ENCODE assay signal across 23 cellular contexts in genomic region chr1:21872445-21873079, GRCh38.
DNase-seq lines count a peak whose midpoint lies in the region; ATAC-seq and TF ChIP-seq lines count a peak whose summit lies in the region.
"Had no signal": no experiment of that assay in that cellular context is flagged by ENCODE, and none has a peak within 500 bp of the region (broad histone marks: within the 10 kb centered on the region; RNA-seq: fewer than 3 reads in every experiment).

No MANE protein-coding gene starts in this region.

- DNase-seq in NCI-H1092 treated with DMSO at 0.1 percent for 48 hours (lab: John Stamatoyannopoulos, UW) (peak; percentile 12), NCI-H1092 (lab: John Stamatoyannopoulos, UW) (no peak), COR-L47 (lab: John Stamatoyannopoulos, UW) (peak; percentile 49), ascending aorta (ENCODE audit: low spot score in 2 of 2) (no peak), occipital lobe (lab: John Stamatoyannopoulos, UW) (no peak), left lobe of liver (ENCODE audit: low spot score) (no peak)
- DNase-seq in activated effector memory CD4-positive, alpha-beta T cell treated with anti-CD3 and anti-CD28 coated beads, Interleukin-2, amount 50 U/mL, for 16 hours: no peak
- DNase-seq: activated CD4-positive, alpha-beta T cell treated with anti-CD3 and anti-CD28 coated beads, Interleukin-2, amount 10 ng/mL, durations not matched to agents 7 days and 5 days; activated CD8-positive, alpha-beta memory T cell treated with anti-CD3 and anti-CD28 coated beads, Interleukin-2, amount 10 ng/mL, durations not matched to agents 7 days and 5 days; aorta; caudate nucleus; dermis blood vessel endothelial cell; H9; kidney glomerular epithelial cell; NCI-H2081; NCI-H526; substantia nigra had no signal

- no peaks in the 10 kb centered on the region for H3K9me3 ChIP-seq in ascending aorta
- H3K9me3 ChIP-seq: A549, psoas muscle had no signal

- H3K4me3 ChIP-seq in ascending aorta (no peak overlapping the region), rectal smooth muscle tissue (ENCODE audit: low read length) (no peak overlapping the region)
- H3K4me3 ChIP-seq: A549, psoas muscle, skin epidermis had no signal

- H3K27ac ChIP-seq in ascending aorta: peak overlapping the region; percentile 52 to 66
- peak overlapping the region; percentile 16 for H3K27ac ChIP-seq in rectal smooth muscle tissue (ENCODE audit: low read depth, low read length)
- H3K27ac ChIP-seq: A549, psoas muscle, VCaP had no signal

- H3K36me3 ChIP-seq in ascending aorta (peaks cover 79 to 93% of the 10 kb centered on the region in 2 donors), rectal smooth muscle tissue (ENCODE audit: control insufficient read depth, insufficient read depth, low read length) (peaks cover 45% of the 10 kb centered on the region)

- ATAC-seq in left lobe of liver: no peak
- ATAC-seq: A549; activated CD8-positive, alpha-beta memory T cell treated with anti-CD3 and anti-CD28 coated beads, Interleukin-2, amount 10 ng/mL, durations not matched to agents 7 days and 5 days; SK-N-SH treated with all-trans-retinoic acid at 6 μM for 48 hours had no signal

- H3K27me3 ChIP-seq in ascending aorta (no peaks in the 10 kb centered on the region), rectal smooth muscle tissue (ENCODE audit: control insufficient read depth, insufficient read depth, low read length) (no peaks in the 10 kb centered on the region)

- intact Hi-C loops in ascending aorta (cut with DNase I): no loop called here

- H3K4me1 ChIP-seq in ascending aorta (peaks cover 17% of the 10 kb centered on the region in 2 donors), rectal smooth muscle tissue (ENCODE audit: control insufficient read depth, insufficient read depth, low read length) (peaks cover 7% of the 10 kb centered on the region)

- H3K9ac ChIP-seq in rectal smooth muscle tissue (ENCODE audit: low read length): no peak overlapping the region

- TF ChIP-seq CTCF in ascending aorta (IDR thresholded peaks at IDR 0.05): peak in 2 of 3 experiments; percentile 12 to 21

Comparison
In these comparisons a context has a peak if more than half of its experiments do, and no peak if none do; other contexts are left out.
1. DNase-seq: peak in NCI-H1092 treated with DMSO at 0.1 percent for 48 hours (single experiment) and COR-L47 (single experiment); none in NCI-H1092 (single experiment), ascending aorta (0 of 2), activated effector memory CD4-positive, alpha-beta T cell treated with anti-CD3 and anti-CD28 coated beads, Interleukin-2, amount 50 U/mL, for 16 hours (single experiment), occipital lobe (single experiment) and left lobe of liver (single experiment).